Comparison of ENCODE assay signal across 23 cellular contexts in the genomic region with DNA sequence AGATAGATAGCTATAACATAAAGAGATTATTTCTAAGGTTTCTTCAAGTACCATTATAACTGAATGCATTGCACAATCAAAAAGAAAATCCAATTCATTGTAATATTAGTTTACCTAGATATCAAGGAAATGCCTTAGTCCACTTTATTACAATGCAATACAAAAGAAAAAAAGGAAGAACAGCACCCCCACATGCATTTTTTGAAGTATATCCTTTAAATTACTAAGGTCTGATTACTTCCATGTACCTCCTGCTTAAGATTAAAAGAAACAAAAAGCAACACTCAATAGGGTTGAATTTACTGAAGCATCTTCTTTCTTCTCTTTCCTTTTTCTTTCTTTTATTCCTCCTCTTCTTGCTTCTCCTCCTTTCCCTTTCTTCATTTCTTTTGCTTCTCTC.
"Had no signal": no experiment of that assay in that cellular context is flagged by ENCODE, and none has a peak within 500 bp of the region (broad histone marks: within the 10 kb centered on the region; RNA-seq: fewer than 3 reads in every experiment).

No MANE protein-coding gene starts in this region.

- DNase-seq: effector CD4-positive, alpha-beta T cell; endodermal cell; erythroblast; foreskin keratinocyte; left colon; left ventricle myocardium superior; mesenchymal stem cell; midbrain; occipital lobe; pancreas; right cardiac atrium; stimulated activated CD4-positive, alpha-beta T cell treated with anti-CD3 and anti-CD28 coated beads, Interleukin-4, amount 100 ng/mL, for 1 hour; tibial artery; upper lobe of right lung had no signal

- H3K4me1 Mint-ChIP-seq: endodermal cell; nephron; stimulated activated memory B cell treated with anti-CD40 and anti-IgM and Interleukin-4, amounts not matched to agents 10 μg/mL and 1 μg/mL and 100 μg/mL, for 72 hours had no signal

- H3K4me3 Mint-ChIP-seq: endodermal cell; nephron; stimulated activated memory B cell treated with anti-CD40 and anti-IgM and Interleukin-4, amounts not matched to agents 10 μg/mL and 1 μg/mL and 100 μg/mL, for 72 hours; stimulated activated naive CD8-positive, alpha-beta T cell treated with anti-CD3 and anti-CD28 coated beads, Interleukin-15, Interleukin-2, amounts not matched to agents 100 ng/mL and 50 ng/mL, for 24 hours had no signal

- H3K4me3 ChIP-seq: hepatocyte, lung, pancreas, smooth muscle cell, tibial artery, upper lobe of right lung, vagina had no signal

- H3K9me3 ChIP-seq: pancreas, tibial artery, upper lobe of right lung, vagina had no signal

- ATAC-seq: foreskin keratinocyte; left colon; left ventricle myocardium superior; pancreas; right cardiac atrium; stimulated activated memory B cell treated with anti-CD40 and anti-IgM and Interleukin-4, amounts not matched to agents 10 μg/mL and 1 μg/mL and 100 μg/mL, for 72 hours; upper lobe of right lung had no signal

- H3K27me3 ChIP-seq: foreskin keratinocyte, hepatocyte, pancreas, tibial artery, upper lobe of right lung, vagina had no signal

- FAIRE-seq: endothelial cell of umbilical vein, pancreas had no signal

- H3K36me3 ChIP-seq: pancreas, tibial artery, upper lobe of right lung, vagina had no signal

- H2AFZ ChIP-seq: hepatocyte had no signal

- H3K79me2 ChIP-seq: hepatocyte had no signal

- H3K4me2 ChIP-seq: hepatocyte, smooth muscle cell had no signal

- H3K27ac Mint-ChIP-seq: endodermal cell; nephron; progenitor cell of endocrine pancreas; stimulated activated memory B cell treated with anti-CD40 and anti-IgM and Interleukin-4, amounts not matched to agents 10 μg/mL and 1 μg/mL and 100 μg/mL, for 72 hours; stimulated activated naive CD8-positive, alpha-beta T cell treated with anti-CD3 and anti-CD28 coated beads, Interleukin-15, Interleukin-2, amounts not matched to agents 100 ng/mL and 50 ng/mL, for 24 hours had no signal

- H3K4me1 ChIP-seq: foreskin keratinocyte, pancreas, tibial artery, upper lobe of right lung, vagina had no signal

- H3K9me3 Mint-ChIP-seq: endodermal cell; stimulated activated memory B cell treated with anti-CD40 and anti-IgM and Interleukin-4, amounts not matched to agents 10 μg/mL and 1 μg/mL and 100 μg/mL, for 72 hours had no signal

- H3K27ac ChIP-seq: foreskin keratinocyte, hepatocyte, pancreas, tibial artery, upper lobe of right lung, vagina had no signal

- H3K27me3 Mint-ChIP-seq: progenitor cell of endocrine pancreas; stimulated activated memory B cell treated with anti-CD40 and anti-IgM and Interleukin-4, amounts not matched to agents 10 μg/mL and 1 μg/mL and 100 μg/mL, for 72 hours; stimulated activated naive CD8-positive, alpha-beta T cell treated with anti-CD3 and anti-CD28 coated beads, Interleukin-15, Interleukin-2, amounts not matched to agents 100 ng/mL and 50 ng/mL, for 24 hours had no signal

- H3K36me3 Mint-ChIP-seq: stimulated activated memory B cell treated with anti-CD40 and anti-IgM and Interleukin-4, amounts not matched to agents 10 μg/mL and 1 μg/mL and 100 μg/mL, for 72 hours had no signal
